Comparison of ENCODE assay signal across 7 cellular contexts in genomic region chr2:27191107-27191829, GRCh38. TPM values are rescaled to one million over a fixed set of nuclear protein-coding genes. Genes with fewer than 3 reads are reported as not detected.
DNase-seq lines count a peak whose midpoint lies in the region; ATAC-seq, FAIRE-seq and TF ChIP-seq lines count a peak whose summit lies in the region.

No MANE protein-coding gene starts in this region.

- POLR2A ChIA-PET in K562 (lab: Yijun Ruan, JAX) = interaction anchor here (0.6 to 1.4 kb wide), 7 partner anchors 8 to 77 kb away, joined by 3 to 4 read pairs (median 3); partner anchors contain the start of gene PREB

- no peak overlapping the region for H3K4me3 Mint-ChIP-seq in stimulated activated effector memory CD8-positive, alpha-beta T cell treated with anti-CD3 and anti-CD28 coated beads, Interleukin-12 subunit alpha, Interleukin-12 subunit beta, amount 100 ng/mL, for 72 hours

- H3K4me1 ChIP-seq in K562 (replicated peaks in 1 of 2; ENCODE audit: control insufficient read depth in 2 of 2, insufficient read depth in 2 of 2, low read length in 2 of 2) = no peaks in the 10 kb centered on the region; a peak in 2 of 5 replicates

- no peaks in the 10 kb centered on the region for H3K79me2 ChIP-seq in K562 (ENCODE audit: control insufficient read depth, insufficient read depth, low read length)

- TF ChIP-seq RAD21 in K562 (CRISPR knock-in tag; conservative IDR thresholded peaks at IDR 0.05 in 1 of 2, IDR thresholded peaks at IDR 0.05 in 1 of 2) = peak; percentile 91

- ATAC-seq in K562 = peak; percentile 98
- peak; percentile 71 for ATAC-seq in stimulated activated effector memory CD8-positive, alpha-beta T cell treated with anti-CD3 and anti-CD28 coated beads, Interleukin-12 subunit alpha, Interleukin-12 subunit beta, amount 100 ng/mL, for 72 hours
- no peak for ATAC-seq in GM19324 (IDR thresholded peaks at IDR 0.05; ENCODE audit: low FRiP score, unreplicated experiment)

- H3K9me3 Mint-ChIP-seq in stimulated activated effector memory CD8-positive, alpha-beta T cell treated with anti-CD3 and anti-CD28 coated beads, Interleukin-12 subunit alpha, Interleukin-12 subunit beta, amount 100 ng/mL, for 72 hours = no peaks in the 10 kb centered on the region

- H3K9me3 ChIP-seq in K562 (replicated peaks; ENCODE audit: control insufficient read depth, insufficient read depth, low read depth, low read length) = no peaks in the 10 kb centered on the region

- FAIRE-seq in K562 (lab: Jason Lieb, UNC) = peak; percentile 89

- peak overlapping the region; percentile 25 for H2AFZ ChIP-seq in K562 (ENCODE audit: low read depth, low read length)

- in situ Hi-C loops in K562 (cut with MboI) = loop anchor here (5.0 kb wide), 1 partner anchor 94 kb away; no protein-coding TSS in a partner anchor

- H3K4me2 ChIP-seq in K562 (ENCODE audit: insufficient read depth, low read length) = no peak overlapping the region

- DNase-seq in GDM1 (lab: John Stamatoyannopoulos, UW) (peak; percentile 32), LoVo (ENCODE audit: low spot score) (peak; percentile 59), RPMI7951 (ENCODE audit: low read depth) (peak; percentile 57), K562 (ENCODE audit: extremely low read depth in 1 of 4, low spot score in 3 of 4) (peak; percentile 54 to 79 (median 62)), iris pigment epithelial cell (ENCODE audit: low read depth) (peak; percentile 67)
- no peak for DNase-seq in stimulated activated effector memory CD8-positive, alpha-beta T cell treated with anti-CD3 and anti-CD28 coated beads, Interleukin-12 subunit alpha, Interleukin-12 subunit beta, amount 100 ng/mL, for 72 hours (ENCODE audit: low spot score in 2 of 2)

- H3K27ac Mint-ChIP-seq in stimulated activated effector memory CD8-positive, alpha-beta T cell treated with anti-CD3 and anti-CD28 coated beads, Interleukin-12 subunit alpha, Interleukin-12 subunit beta, amount 100 ng/mL, for 72 hours = no peak overlapping the region

- no peaks in the 10 kb centered on the region for H4K20me1 ChIP-seq in K562 (replicated peaks; ENCODE audit: control insufficient read depth, insufficient read depth, low read length)

- no TSS peak for BruUV-seq in K562 (replicated peaks; lab: Mats Ljungman, UMichigan)

- no peak for TF ChIP-seq EP300 in K562 (IDR thresholded peaks at IDR 0.05; ENCODE audit: low read length)

- no peak overlapping the region for H3K27ac ChIP-seq in K562 (ENCODE audit: extremely low read depth, low read depth, low read length)

- no peaks in the 10 kb centered on the region for H3K27me3 ChIP-seq in K562 (ENCODE audit: control insufficient read depth in 2 of 2, insufficient read depth in 2 of 2, low read length in 2 of 2)

- TF ChIP-seq CTCF in K562 (IDR thresholded peaks at IDR 0.05 in 2 of 3, conservative IDR thresholded peaks at IDR 0.05 in 1 of 3; ENCODE audit: insufficient read depth in 2 of 3, low read depth in 1 of 3, low read length in 3 of 3) = peak; percentile 79 to 93 (median 82)

- no peaks in the 10 kb centered on the region for H3K36me3 ChIP-seq in K562 (ENCODE audit: control insufficient read depth, insufficient read depth, low read length)

- no peak for TF ChIP-seq POLR2A in K562 (conservative IDR thresholded peaks at IDR 0.05)

- no peaks in the 10 kb centered on the region for H3K9me1 ChIP-seq in K562 (ENCODE audit: control insufficient read depth, insufficient read depth, low read length)

- H3K36me3 Mint-ChIP-seq in stimulated activated effector memory CD8-positive, alpha-beta T cell treated with anti-CD3 and anti-CD28 coated beads, Interleukin-12 subunit alpha, Interleukin-12 subunit beta, amount 100 ng/mL, for 72 hours = no peaks in the 10 kb centered on the region

- WGBS in K562 (ENCODE audit: insufficient coverage, low coverage, missing lambda C conversion rate) = 8% methylated on average over 8 of the region's 8 CpGs

- no peaks in the 10 kb centered on the region for H3K4me1 Mint-ChIP-seq in stimulated activated effector memory CD8-positive, alpha-beta T cell treated with anti-CD3 and anti-CD28 coated beads, Interleukin-12 subunit alpha, Interleukin-12 subunit beta, amount 100 ng/mL, for 72 hours

- CTCF ChIA-PET in K562 (lab: Yijun Ruan, JAX; ENCODE audit: low intra/inter-chr PET ratio) = interaction anchor here (0.7 to 1.7 kb wide), 6 partner anchors 39 to 229 kb away, joined by 3 to 27 read pairs (median 4); partner anchors contain the start of gene KHK

- intact Hi-C loops in K562 (cut with micrococcal nuclease) = loop anchor here (1.0 to 5.0 kb wide), 4 partner anchors 20 to 229 kb away; no protein-coding TSS in a partner anchor

- H3K9ac ChIP-seq in K562 (ENCODE audit: insufficient read depth in 1 of 2, low read depth in 2 of 2, low read length in 2 of 2) = no peak overlapping the region

- no peak overlapping the region for H3K4me3 ChIP-seq in K562

RNA-seq across cellular contexts. Expression of gene ATRAID, which starts 20.6 kb away (rescaled TPM):
- total RNA-seq in RPMI7951 (2014; rRNA removed; shearing (Covaris generic)) = 294 and 342 TPM in 2 replicates
- 129 and 182 TPM in 2 replicates for total RNA-seq in K562 (2011; cell fraction: chromatin; rRNA removed; ENCODE audit: low replicate concordance)
- total RNA-seq in K562 (2011; cell fraction: nucleolus; rRNA removed) = 183 and 193 TPM in 2 replicates
- 158 and 167 TPM in 2 replicates for total RNA-seq in K562 (2011; cell fraction: nucleoplasm; rRNA removed)
- total RNA-seq in K562 (2014; rRNA removed) = 70.2 and 93.5 TPM in 2 replicates
- total RNA-seq in K562 (2014; rRNA removed; fragmentation: Illumina TruSeq; extraction: Trizol) = 82.3 and 88.2 TPM in 2 replicates
- 99.1 and 108 TPM in 2 replicates for total RNA-seq in K562 (2015; rRNA removed; fragmentation: Illumina TruSeq; extraction: Trizol)
- total RNA-seq in K562 (2021) = 75.4 and 78.7 TPM in 2 replicates
- polyA plus RNA-seq in K562 (2011; rRNA removed) = 168 and 174 TPM in 2 replicates
- 181 and 226 TPM in 2 replicates for polyA plus RNA-seq in K562 (2011; cell fraction: cytosol; rRNA removed)
- polyA plus RNA-seq in K562 (2011; cell fraction: nucleus; rRNA removed) = 120 and 151 TPM in 2 replicates
- polyA plus RNA-seq in K562 (2012) = 99.5 and 103 TPM in 2 replicates
- polyA plus RNA-seq in K562 (2014; fragmentation: Illumina TruSeq; extraction: Trizol) = 104 and 134 TPM in 2 replicates
- 100 to 1,000 TPM; 122 to 187 TPM for polyA plus RNA-seq in K562 (2014; fragmentation: Nextera tagmentation; extraction: Ambion mirVana)
- polyA plus RNA-seq in K562 (2014; rRNA removed) = 106 and 108 TPM in 2 replicates
- polyA minus RNA-seq in K562 (2011; rRNA and poly(A)+ RNA removed) = 69.8 and 70.3 TPM in 2 replicates
- polyA minus RNA-seq in K562 (2011; cell fraction: cytosol; rRNA and poly(A)+ RNA removed) = 40.8 and 46.9 TPM in 2 replicates
- 44.2 and 66.4 TPM in 2 replicates for polyA minus RNA-seq in K562 (2011; cell fraction: nucleus; rRNA and poly(A)+ RNA removed)

RNA-seq across cellular contexts. Expression of gene SLC5A6, which starts 20.8 kb away (rescaled TPM):
- 32.2 and 38.2 TPM in 2 replicates for total RNA-seq in RPMI7951 (2014; rRNA removed; shearing (Covaris generic))
- total RNA-seq in K562 (2011; cell fraction: chromatin; rRNA removed; ENCODE audit: low replicate concordance) = 233 and 585 TPM in 2 replicates
- 444 and 496 TPM in 2 replicates for total RNA-seq in K562 (2011; cell fraction: nucleolus; rRNA removed)
- total RNA-seq in K562 (2011; cell fraction: nucleoplasm; rRNA removed) = 326 and 344 TPM in 2 replicates
- total RNA-seq in K562 (2014; rRNA removed) (90.6 and 121 TPM in 2 replicates), K562 (2014; rRNA removed; fragmentation: Illumina TruSeq; extraction: Trizol) (64.6 and 82.7 TPM in 2 replicates), K562 (2015; rRNA removed; fragmentation: Illumina TruSeq; extraction: Trizol) (107 and 112 TPM in 2 replicates), K562 (2021) (137 and 143 TPM in 2 replicates)
- polyA plus RNA-seq in K562 (2011; rRNA removed) (125 and 140 TPM in 2 replicates), K562 (2014; fragmentation: Illumina TruSeq; extraction: Trizol) (117 and 121 TPM in 2 replicates), K562 (2014; fragmentation: Nextera tagmentation; extraction: Ambion mirVana) (10 to 100 TPM; 32.6 to 92.7 TPM), K562 (2014; rRNA removed) (120 and 126 TPM in 2 replicates)
- polyA plus RNA-seq in K562 (2011; cell fraction: cytosol; rRNA removed) = 160 and 253 TPM in 2 replicates
- 751 and 850 TPM in 2 replicates for polyA plus RNA-seq in K562 (2011; cell fraction: nucleus; rRNA removed)
- polyA plus RNA-seq in K562 (2012) = 50.9 and 118 TPM in 2 replicates
- polyA minus RNA-seq in K562 (2011; rRNA and poly(A)+ RNA removed) = 76.1 and 143 TPM in 2 replicates
- 64.2 and 86.8 TPM in 2 replicates for polyA minus RNA-seq in K562 (2011; cell fraction: cytosol; rRNA and poly(A)+ RNA removed)
- 99.5 and 119 TPM in 2 replicates for polyA minus RNA-seq in K562 (2011; cell fraction: nucleus; rRNA and poly(A)+ RNA removed)

RNA-seq across cellular contexts. Expression of gene CAD, which starts 25.9 kb away (rescaled TPM):
- total RNA-seq in RPMI7951 (2014; rRNA removed; shearing (Covaris generic)) = 22.7 and 32.7 TPM in 2 replicates
- total RNA-seq in K562 (2011; cell fraction: chromatin; rRNA removed; ENCODE audit: low replicate concordance) = 320 and 666 TPM in 2 replicates
- 376 and 382 TPM in 2 replicates for total RNA-seq in K562 (2011; cell fraction: nucleolus; rRNA removed)
- 239 and 276 TPM in 2 replicates for total RNA-seq in K562 (2011; cell fraction: nucleoplasm; rRNA removed)
- total RNA-seq in K562 (2014; rRNA removed) (57.7 and 94.5 TPM in 2 replicates), K562 (2014; rRNA removed; fragmentation: Illumina TruSeq; extraction: Trizol) (19.6 and 26.7 TPM in 2 replicates), K562 (2015; rRNA removed; fragmentation: Illumina TruSeq; extraction: Trizol) (33.7 and 35.7 TPM in 2 replicates), K562 (2021) (123 and 126 TPM in 2 replicates)
- polyA plus RNA-seq in K562 (2011; rRNA removed) (27.9 and 69.2 TPM in 2 replicates), K562 (2014; fragmentation: Illumina TruSeq; extraction: Trizol) (76.4 and 95.0 TPM in 2 replicates), K562 (2014; fragmentation: Nextera tagmentation; extraction: Ambion mirVana) (1 to 10 TPM; 7.5 to 8.8 TPM), K562 (2014; rRNA removed) (54.5 and 60.7 TPM in 2 replicates)
- polyA plus RNA-seq in K562 (2011; cell fraction: cytosol; rRNA removed) = 33.6 and 47.2 TPM in 2 replicates
- polyA plus RNA-seq in K562 (2011; cell fraction: nucleus; rRNA removed) = 384 and 540 TPM in 2 replicates
- polyA plus RNA-seq in K562 (2012) = 89.0 and 90.7 TPM in 2 replicates
- 102 and 111 TPM in 2 replicates for polyA minus RNA-seq in K562 (2011; rRNA and poly(A)+ RNA removed)
- polyA minus RNA-seq in K562 (2011; cell fraction: cytosol; rRNA and poly(A)+ RNA removed) = 169 and 192 TPM in 2 replicates
- 166 and 194 TPM in 2 replicates for polyA minus RNA-seq in K562 (2011; cell fraction: nucleus; rRNA and poly(A)+ RNA removed)

RNA-seq across cellular contexts. Expression of gene TCF23, which starts 42.5 kb away (rescaled TPM):
- total RNA-seq in RPMI7951 (2014; rRNA removed; shearing (Covaris generic)) = not detected in 2 replicates
- not detected in 2 replicates for total RNA-seq in K562 (2011; cell fraction: chromatin; rRNA removed; ENCODE audit: low replicate concordance)
- total RNA-seq in K562 (2011; cell fraction: nucleolus; rRNA removed) = not detected in 2 replicates
- total RNA-seq in K562 (2011; cell fraction: nucleoplasm; rRNA removed) = not detected in 2 replicates
- not detected in 2 replicates for total RNA-seq in K562 (2014; rRNA removed)
- 0.03 TPM in 1 of 2 replicates, not detected in the other for total RNA-seq in K562 (2014; rRNA removed; fragmentation: Illumina TruSeq; extraction: Trizol)
- 0.07 TPM in 1 of 2 replicates, not detected in the other for total RNA-seq in K562 (2015; rRNA removed; fragmentation: Illumina TruSeq; extraction: Trizol)
- not detected in 2 replicates for total RNA-seq in K562 (2021)
- polyA plus RNA-seq in K562 (2011; rRNA removed) = not detected in 2 replicates
- not detected in 2 replicates for polyA plus RNA-seq in K562 (2011; cell fraction: cytosol; rRNA removed)
- polyA plus RNA-seq in K562 (2011; cell fraction: nucleus; rRNA removed) = 0.03 TPM in 1 of 2 replicates, not detected in the other
- 0.07 TPM in 2 replicates for polyA plus RNA-seq in K562 (2012)
- not detected in 2 replicates for polyA plus RNA-seq in K562 (2014; fragmentation: Illumina TruSeq; extraction: Trizol)
- polyA plus RNA-seq in K562 (2014; fragmentation: Nextera tagmentation; extraction: Ambion mirVana) = not detected
- polyA plus RNA-seq in K562 (2014; rRNA removed) = not detected in 2 replicates
- not detected in 2 replicates for polyA minus RNA-seq in K562 (2011; rRNA and poly(A)+ RNA removed)
- polyA minus RNA-seq in K562 (2011; cell fraction: cytosol; rRNA and poly(A)+ RNA removed) = not detected in 2 replicates
- polyA minus RNA-seq in K562 (2011; cell fraction: nucleus; rRNA and poly(A)+ RNA removed) = not detected in 2 replicates

RNA-seq across cellular contexts. Expression of gene PRR30, which starts 52.1 kb away (rescaled TPM):
- not detected in 2 replicates for total RNA-seq in RPMI7951 (2014; rRNA removed; shearing (Covaris generic))
- not detected in 2 replicates for total RNA-seq in K562 (2011; cell fraction: chromatin; rRNA removed; ENCODE audit: low replicate concordance)
- not detected in 2 replicates for total RNA-seq in K562 (2011; cell fraction: nucleolus; rRNA removed)
- total RNA-seq in K562 (2011; cell fraction: nucleoplasm; rRNA removed) = not detected in 2 replicates
- not detected in 2 replicates for total RNA-seq in K562 (2014; rRNA removed)
- not detected in 2 replicates for total RNA-seq in K562 (2014; rRNA removed; fragmentation: Illumina TruSeq; extraction: Trizol)
- total RNA-seq in K562 (2015; rRNA removed; fragmentation: Illumina TruSeq; extraction: Trizol) = not detected in 2 replicates
- not detected in 2 replicates for total RNA-seq in K562 (2021)
- polyA plus RNA-seq in K562 (2011; rRNA removed) = not detected in 2 replicates
- polyA plus RNA-seq in K562 (2011; cell fraction: cytosol; rRNA removed) = not detected in 2 replicates
- not detected in 2 replicates for polyA plus RNA-seq in K562 (2011; cell fraction: nucleus; rRNA removed)
- not detected in 2 replicates for polyA plus RNA-seq in K562 (2012)
- polyA plus RNA-seq in K562 (2014; fragmentation: Illumina TruSeq; extraction: Trizol) = not detected in 2 replicates
- not detected for polyA plus RNA-seq in K562 (2014; fragmentation: Nextera tagmentation; extraction: Ambion mirVana)
- polyA plus RNA-seq in K562 (2014; rRNA removed) = not detected in 2 replicates
- polyA minus RNA-seq in K562 (2011; rRNA and poly(A)+ RNA removed) = not detected in 2 replicates
- polyA minus RNA-seq in K562 (2011; cell fraction: cytosol; rRNA and poly(A)+ RNA removed) = not detected in 2 replicates
- not detected in 2 replicates for polyA minus RNA-seq in K562 (2011; cell fraction: nucleus; rRNA and poly(A)+ RNA removed)

Comparison
In these comparisons a context has a peak if more than half of its experiments do, and no peak if none do; other contexts are left out.
1. DNase-seq: peak in GDM1 (single experiment), LoVo (single experiment), RPMI7951 (single experiment), K562 (4 of 4) and iris pigment epithelial cell (single experiment); none in stimulated activated effector memory CD8-positive, alpha-beta T cell treated with anti-CD3 and anti-CD28 coated beads, Interleukin-12 subunit alpha, Interleukin-12 subunit beta, amount 100 ng/mL, for 72 hours (0 of 2).